In the genomic region with DNA sequence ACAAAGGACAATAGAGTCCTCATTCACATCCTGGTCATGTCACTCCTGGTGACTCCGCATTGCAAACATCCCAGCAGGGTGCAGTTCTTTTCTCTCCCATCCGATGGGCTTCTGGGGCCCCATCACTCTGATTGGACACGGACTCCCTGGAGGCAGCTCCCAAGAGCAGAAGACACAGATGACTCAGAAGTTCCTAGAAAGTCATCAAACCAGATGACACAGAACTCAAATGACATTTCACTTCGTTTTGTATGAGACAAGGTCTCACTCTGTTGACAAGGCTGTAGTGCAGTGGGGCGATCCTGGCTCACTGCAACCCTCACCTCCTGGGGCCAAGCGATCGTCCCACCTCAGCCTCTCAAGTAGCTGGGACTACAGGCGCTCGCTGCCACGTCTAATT, we compare ENCODE assay signal across 27 cellular contexts.
"Had no signal": no experiment of that assay in that cellular context is flagged by ENCODE, and none has a peak within 500 bp of the region (broad histone marks: within the 10 kb centered on the region; RNA-seq: fewer than 3 reads in every experiment).

No MANE protein-coding gene starts in this region.

- ATAC-seq: activated CD4-positive, CD25-positive, alpha-beta regulatory T cell treated with anti-CD3 and anti-CD28 coated beads, Interleukin-2, amount 50 U/mL, for 24 hours; activated CD8-positive, alpha-beta memory T cell treated with anti-CD3 and anti-CD28 coated beads, Interleukin-2, amount 10 ng/mL, durations not matched to agents 7 days and 5 days; esophagus mucosa; left lobe of liver; mucosa of descending colon; natural killer cell treated with Interleukin-12 subunit alpha and Interleukin-12 subunit beta and Interleukin-15 and Interleukin-18, amount 100 ng/mL, for 72 hours had no signal

- FAIRE-seq: bronchial epithelial cell had no signal

- H3K9me3 ChIP-seq: mucosa of descending colon, uterus had no signal

- H3K27ac Mint-ChIP-seq: activated CD4-positive, alpha-beta memory T cell treated with anti-CD3 and anti-CD28 coated beads, Interleukin-2, amount 10 ng/mL, durations not matched to agents 7 days and 5 days; activated CD4-positive, alpha-beta T cell treated with anti-CD3 and anti-CD28 coated beads, Interleukin-2, amount 10 ng/mL, durations not matched to agents 7 days and 5 days; activated CD8-positive, alpha-beta memory T cell treated with anti-CD3 and anti-CD28 coated beads, Interleukin-2, amount 10 ng/mL, durations not matched to agents 7 days and 5 days; activated naive CD4-positive, alpha-beta T cell treated with anti-CD3 and anti-CD28 coated beads for 36 hours; dendritic cell treated with granulocyte-macrophage colony-stimulating factor and Interleukin-4, amounts not matched to agents 40 ng/mL and 50 ng/mL, for 4 days; endodermal cell; immature natural killer cell; natural killer cell treated with Interleukin-12 subunit alpha and Interleukin-12 subunit beta and Interleukin-15 and Interleukin-18, amount 100 ng/mL, for 72 hours; stimulated activated naive CD8-positive, alpha-beta T cell treated with anti-CD3 and anti-CD28 coated beads, Interleukin-15, Interleukin-2, amounts not matched to agents 100 ng/mL and 50 ng/mL, for 24 hours; type B pancreatic cell had no signal

- H3K4me1 ChIP-seq: right atrium auricular region, spleen, uterus had no signal

- H3K4me1 Mint-ChIP-seq: activated CD4-positive, alpha-beta memory T cell treated with anti-CD3 and anti-CD28 coated beads, Interleukin-2, amount 10 ng/mL, durations not matched to agents 7 days and 5 days; activated CD4-positive, alpha-beta T cell treated with anti-CD3 and anti-CD28 coated beads, Interleukin-2, amount 10 ng/mL, durations not matched to agents 7 days and 5 days; activated CD8-positive, alpha-beta memory T cell treated with anti-CD3 and anti-CD28 coated beads, Interleukin-2, amount 10 ng/mL, durations not matched to agents 7 days and 5 days; central memory CD8-positive, alpha-beta T cell; immature natural killer cell had no signal

- H3K36me3 ChIP-seq: right atrium auricular region, spleen, uterus, WERI-Rb-1 had no signal

- H3K27ac ChIP-seq: right atrium auricular region, spleen, uterus, WERI-Rb-1 had no signal

- DNase-seq: activated CD4-positive, alpha-beta memory T cell treated with anti-CD3 and anti-CD28 coated beads, Interleukin-2, amount 10 ng/mL, durations not matched to agents 7 days and 5 days; activated CD4-positive, alpha-beta T cell treated with anti-CD3 and anti-CD28 coated beads, Interleukin-2, amount 10 ng/mL, durations not matched to agents 7 days and 5 days; activated CD8-positive, alpha-beta memory T cell treated with anti-CD3 and anti-CD28 coated beads, Interleukin-2, amount 10 ng/mL, durations not matched to agents 7 days and 5 days; activated effector memory CD4-positive, alpha-beta T cell treated with anti-CD3 and anti-CD28 coated beads, Interleukin-2, amount 50 U/mL, for 16 hours; activated naive CD4-positive, alpha-beta T cell treated with anti-CD3 and anti-CD28 coated beads for 36 hours; endodermal cell; foreskin fibroblast; head of caudate nucleus; hypothalamus; immature natural killer cell; mucosa of descending colon; spleen; stimulated activated CD4-positive, alpha-beta T cell treated with anti-CD3 and anti-CD28 coated beads, Interleukin-2, amount 100 ng/mL, for 48 hours; substantia nigra; uterus; WERI-Rb-1 had no signal

- H3K9me3 Mint-ChIP-seq: natural killer cell treated with Interleukin-12 subunit alpha and Interleukin-12 subunit beta and Interleukin-15 and Interleukin-18, amount 100 ng/mL, for 72 hours had no signal

- H3K27me3 ChIP-seq: right atrium auricular region, uterus had no signal

- H3K4me3 Mint-ChIP-seq: activated CD4-positive, alpha-beta memory T cell treated with anti-CD3 and anti-CD28 coated beads, Interleukin-2, amount 10 ng/mL, durations not matched to agents 7 days and 5 days; activated CD4-positive, alpha-beta T cell treated with anti-CD3 and anti-CD28 coated beads, Interleukin-2, amount 10 ng/mL, durations not matched to agents 7 days and 5 days; activated CD8-positive, alpha-beta memory T cell treated with anti-CD3 and anti-CD28 coated beads, Interleukin-2, amount 10 ng/mL, durations not matched to agents 7 days and 5 days; activated naive CD4-positive, alpha-beta T cell treated with anti-CD3 and anti-CD28 coated beads for 36 hours; central memory CD8-positive, alpha-beta T cell; dendritic cell treated with granulocyte-macrophage colony-stimulating factor and Interleukin-4, amounts not matched to agents 40 ng/mL and 50 ng/mL, for 4 days; endodermal cell; immature natural killer cell; natural killer cell treated with Interleukin-12 subunit alpha and Interleukin-12 subunit beta and Interleukin-15 and Interleukin-18, amount 100 ng/mL, for 72 hours; stimulated activated naive CD8-positive, alpha-beta T cell treated with anti-CD3 and anti-CD28 coated beads, Interleukin-15, Interleukin-2, amounts not matched to agents 100 ng/mL and 50 ng/mL, for 24 hours; type B pancreatic cell had no signal

- H3K4me3 ChIP-seq: lung, mucosa of descending colon, right atrium auricular region, spleen, uterus had no signal
